ENCODE assay signal across 8 cellular contexts in the genomic region with DNA sequence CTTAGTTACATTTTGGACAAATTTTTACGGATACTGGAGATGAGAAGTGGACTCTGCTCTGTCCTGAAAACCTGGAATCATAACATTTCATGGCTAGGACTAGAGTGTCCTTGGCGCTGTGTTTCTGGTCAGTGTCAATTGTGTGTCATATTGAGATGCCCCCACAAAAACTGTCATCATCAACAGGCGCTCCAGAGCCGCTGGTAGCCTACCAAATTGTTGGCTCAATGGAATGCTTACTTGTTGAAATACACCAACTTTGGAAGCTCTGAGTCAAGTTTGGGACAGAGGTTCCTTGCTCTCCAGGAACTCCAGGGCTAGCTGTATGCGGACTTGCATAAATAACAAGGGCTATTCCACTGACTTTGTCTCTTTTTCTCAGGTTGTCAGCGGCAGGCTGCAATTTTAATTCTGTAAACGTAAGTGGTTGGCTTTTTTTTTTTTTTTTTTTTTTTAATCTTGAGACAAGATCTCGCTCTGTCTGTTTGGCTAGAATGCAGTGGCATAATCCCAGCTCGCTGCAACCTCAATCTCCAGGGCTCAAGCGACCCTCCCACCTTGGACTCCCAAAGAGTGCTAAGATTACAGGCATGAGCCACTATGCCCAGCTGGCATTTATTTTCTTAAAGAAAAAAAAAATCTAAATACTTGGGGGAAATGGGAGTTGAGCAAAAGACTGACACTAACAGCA. TPM values are rescaled to one million over a fixed set of nuclear protein-coding genes. Genes with fewer than 3 reads are reported as not detected.
DNase-seq lines count a peak whose midpoint lies in the region; ATAC-seq and TF ChIP-seq lines count a peak whose summit lies in the region.

No MANE protein-coding gene starts in this region.

- H3K27ac Mint-ChIP-seq in mesothelial cell of epicardium, result peak overlapping the region; percentile 55

- ATAC-seq in GM19452 (IDR thresholded peaks at IDR 0.05; ENCODE audit: unreplicated experiment), result no peak

- H3K27me3 ChIP-seq in dorsolateral prefrontal cortex, result peaks cover 0 to 52% (median 10%) of the 10 kb centered on the region in 45 donors

- in situ Hi-C loops in ACHN (cut with HindIII; ENCODE audit: low pct_ligation_motif_present, low pct_unique_long_range_greater_than_20kb, low sequenced_read_pairs), result no loop called here

- H3K36me3 Mint-ChIP-seq in mesothelial cell of epicardium, result no peaks in the 10 kb centered on the region

- H3K27ac ChIP-seq in dorsolateral prefrontal cortex, result no peak overlapping the region

- TF ChIP-seq CTCF in LNCaP clone FGC (IDR thresholded peaks at IDR 0.05; ENCODE audit: control insufficient read depth, extremely low read depth, insufficient read depth), result no peak
- TF ChIP-seq CTCF in dorsolateral prefrontal cortex (IDR thresholded peaks at IDR 0.05 in 54 of 56, conservative IDR thresholded peaks at IDR 0.05 in 2 of 56; ENCODE audit: low read depth in 1 of 56, partially characterized antibody in 56 of 56), result no peak
- no peak for TF ChIP-seq CTCF in mesothelial cell of epicardium (IDR thresholded peaks at IDR 0.05; ENCODE audit: unreplicated experiment)

- intact Hi-C loops in dorsolateral prefrontal cortex (cut with DNase I), result loop anchor here in 1 of 2 donors (5.0 kb wide), 1 partner anchor 156 kb away; no protein-coding TSS in a partner anchor

- no peaks in the 10 kb centered on the region for H3K9me3 Mint-ChIP-seq in mesothelial cell of epicardium

- peak overlapping the region; percentile 53 for H3K4me3 ChIP-seq in LNCaP clone FGC (ENCODE audit: low read depth, low read length)
- peak overlapping the region in 55 of 59 donors; percentile 51 to 81 (median 65) for H3K4me3 ChIP-seq in dorsolateral prefrontal cortex

- H3K4me3 Mint-ChIP-seq in mesothelial cell of epicardium, result peak overlapping the region; percentile 90

- peaks cover 27% of the 10 kb centered on the region for H3K27me3 Mint-ChIP-seq in mesothelial cell of epicardium (ENCODE audit: low read depth)

- H3K4me1 Mint-ChIP-seq in mesothelial cell of epicardium, result peaks cover 39% of the 10 kb centered on the region

- DNase-seq in ACHN, result peak; percentile 4
- no peak for DNase-seq in LNCaP clone FGC (ENCODE audit: low read depth)
- DNase-seq in dorsolateral prefrontal cortex, result no peak
- DNase-seq in mesothelial cell of epicardium (ENCODE audit: low spot score in 2 of 2, unreplicated experiment in 2 of 2), result no peak
- no peak for DNase-seq in HuH-7.5 (ENCODE audit: low spot score)
- DNase-seq in NCI-H2107 treated with DMSO at 0.1 percent for 48 hours (lab: John Stamatoyannopoulos, UW; ENCODE audit: unreplicated experiment), result no peak
- no peak for DNase-seq in NK-92 treated with Interleukin-12 subunit alpha and Interleukin-12 subunit beta, amount 100 ng/mL, for 24 hours (lab: John Stamatoyannopoulos, UW)

RNA-seq across cellular contexts. Expression of a gene that starts 0.9 kb away (rescaled TPM):
- 1 to 10 TPM in 60 of 120 experiments, under 1 TPM in 53, not detected in 7; 0.13 to 4.6 (median 1.1) TPM for total RNA-seq in dorsolateral prefrontal cortex
- total RNA-seq in mesothelial cell of epicardium, result 11.2 to 16.2 TPM (median 15.5 TPM) in 3 replicates
